1 cellular context compared by ENCODE assay signal in the genomic region with DNA sequence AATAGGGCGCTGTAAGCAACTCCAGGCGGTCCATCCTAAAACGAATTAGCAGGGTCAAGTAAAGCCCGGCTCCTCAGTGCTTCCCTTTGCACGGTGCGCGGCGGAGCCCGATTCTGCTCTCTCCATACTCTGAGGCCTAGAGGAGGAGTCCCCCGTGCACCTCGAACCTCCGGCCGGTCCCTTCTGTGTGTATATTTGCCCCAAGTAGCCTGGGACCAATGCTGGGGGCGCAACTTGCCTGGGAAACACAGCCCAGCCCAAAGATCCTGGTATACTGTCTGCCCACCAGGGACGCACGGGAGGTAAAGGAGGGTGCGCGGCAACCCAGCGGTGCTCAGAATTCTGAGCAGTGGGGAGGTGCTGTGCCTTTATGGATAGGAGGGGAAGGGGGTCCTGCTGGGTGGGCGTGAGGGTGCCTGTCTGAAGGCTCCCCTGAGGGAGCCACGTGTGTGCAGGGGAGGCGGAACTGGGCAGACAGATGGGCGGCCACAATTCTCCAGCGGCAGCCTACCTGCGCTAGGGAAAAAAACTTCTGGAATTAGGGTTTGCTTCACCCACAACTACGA.
TF ChIP-seq lines count a peak whose summit lies in the region.

No MANE protein-coding gene starts in this region.

TF ChIP-seq in K562, 482 proteins besides CTCF, POLR2A, EP300 and RAD21:
- TF ChIP-seq, protein P1, sequence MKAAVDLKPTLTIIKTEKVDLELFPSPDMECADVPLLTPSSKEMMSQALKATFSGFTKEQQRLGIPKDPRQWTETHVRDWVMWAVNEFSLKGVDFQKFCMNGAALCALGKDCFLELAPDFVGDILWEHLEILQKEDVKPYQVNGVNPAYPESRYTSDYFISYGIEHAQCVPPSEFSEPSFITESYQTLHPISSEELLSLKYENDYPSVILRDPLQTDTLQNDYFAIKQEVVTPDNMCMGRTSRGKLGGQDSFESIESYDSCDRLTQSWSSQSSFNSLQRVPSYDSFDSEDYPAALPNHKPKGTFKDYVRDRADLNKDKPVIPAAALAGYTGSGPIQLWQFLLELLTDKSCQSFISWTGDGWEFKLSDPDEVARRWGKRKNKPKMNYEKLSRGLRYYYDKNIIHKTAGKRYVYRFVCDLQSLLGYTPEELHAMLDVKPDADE (conservative IDR thresholded peaks at IDR 0.05; ENCODE audit: control insufficient read depth, low read depth, low read length) = peak; percentile 30; the same call in 1 of the 2 replicates
- TF ChIP-seq HDAC6 (IDR thresholded peaks at IDR 0.05; ENCODE audit: low read depth, low read length) (0 out of 2 replicates have a peak, but pooled peaks have one; percentile 4), SMC3 (conservative IDR thresholded peaks at IDR 0.05; ENCODE audit: insufficient read depth, low read depth, low read length) (0 out of 2 replicates have a peak, but pooled peaks have one; percentile 2), HNRNPLL (IDR thresholded peaks at IDR 0.05; ENCODE audit: low read depth, low read length, poor library complexity, severe bottlenecking) (peak; percentile 2), MBD2 (IDR thresholded peaks at IDR 0.05; ENCODE audit: borderline replicate concordance, low read depth) (no peak), EZH2 (IDR thresholded peaks at IDR 0.05; ENCODE audit: borderline replicate concordance, low read depth, low read length) (0 out of 2 replicates have a peak, but pooled peaks have one; percentile 92), YY1 (IDR thresholded peaks at IDR 0.05; ENCODE audit: borderline replicate concordance in 1 of 3, control insufficient read depth in 1 of 3, extremely low read depth in 1 of 3, insufficient read depth in 3 of 3, insufficient read length in 1 of 3, insufficient replicate concordance in 2 of 3, low read depth in 1 of 3, low read length in 2 of 3) (peak in 1 of 3 experiments; percentile 3), ESRRA (IDR thresholded peaks at IDR 0.05; ENCODE audit: borderline replicate concordance, low read depth) (no peak), SRSF3 (IDR thresholded peaks at IDR 0.05; ENCODE audit: insufficient read depth, low read length) (0 out of 2 replicates have a peak, but pooled peaks have one; percentile 27), MIER1 (IDR thresholded peaks at IDR 0.05; ENCODE audit: low read depth) (0 out of 2 replicates have a peak, but pooled peaks have one; percentile 13), RBM14 (IDR thresholded peaks at IDR 0.05; ENCODE audit: borderline replicate concordance, insufficient read depth, low read depth, low read length) (0 out of 2 replicates have a peak, but pooled peaks have one; percentile 9), NFE2L1 (tag; IDR thresholded peaks at IDR 0.05; ENCODE audit: borderline replicate concordance, low read depth) (no peak)
- TF ChIP-seq, protein P2, sequence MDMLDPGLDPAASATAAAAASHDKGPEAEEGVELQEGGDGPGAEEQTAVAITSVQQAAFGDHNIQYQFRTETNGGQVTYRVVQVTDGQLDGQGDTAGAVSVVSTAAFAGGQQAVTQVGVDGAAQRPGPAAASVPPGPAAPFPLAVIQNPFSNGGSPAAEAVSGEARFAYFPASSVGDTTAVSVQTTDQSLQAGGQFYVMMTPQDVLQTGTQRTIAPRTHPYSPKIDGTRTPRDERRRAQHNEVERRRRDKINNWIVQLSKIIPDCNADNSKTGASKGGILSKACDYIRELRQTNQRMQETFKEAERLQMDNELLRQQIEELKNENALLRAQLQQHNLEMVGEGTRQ (CRISPR knock-in tag; IDR thresholded peaks at IDR 0.05) = 0 out of 2 replicates have a peak, but pooled peaks have one; percentile 6
- TF ChIP-seq, protein P3, sequence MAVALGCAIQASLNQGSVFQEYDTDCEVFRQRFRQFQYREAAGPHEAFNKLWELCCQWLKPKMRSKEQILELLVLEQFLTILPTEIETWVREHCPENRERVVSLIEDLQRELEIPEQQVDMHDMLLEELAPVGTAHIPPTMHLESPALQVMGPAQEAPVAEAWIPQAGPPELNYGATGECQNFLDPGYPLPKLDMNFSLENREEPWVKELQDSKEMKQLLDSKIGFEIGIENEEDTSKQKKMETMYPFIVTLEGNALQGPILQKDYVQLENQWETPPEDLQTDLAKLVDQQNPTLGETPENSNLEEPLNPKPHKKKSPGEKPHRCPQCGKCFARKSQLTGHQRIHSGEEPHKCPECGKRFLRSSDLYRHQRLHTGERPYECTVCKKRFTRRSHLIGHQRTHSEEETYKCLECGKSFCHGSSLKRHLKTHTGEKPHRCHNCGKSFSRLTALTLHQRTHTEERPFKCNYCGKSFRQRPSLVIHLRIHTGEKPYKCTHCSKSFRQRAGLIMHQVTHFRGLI (CRISPR knock-in tag; IDR thresholded peaks at IDR 0.05) = no peak
- TF ChIP-seq, protein P4, sequence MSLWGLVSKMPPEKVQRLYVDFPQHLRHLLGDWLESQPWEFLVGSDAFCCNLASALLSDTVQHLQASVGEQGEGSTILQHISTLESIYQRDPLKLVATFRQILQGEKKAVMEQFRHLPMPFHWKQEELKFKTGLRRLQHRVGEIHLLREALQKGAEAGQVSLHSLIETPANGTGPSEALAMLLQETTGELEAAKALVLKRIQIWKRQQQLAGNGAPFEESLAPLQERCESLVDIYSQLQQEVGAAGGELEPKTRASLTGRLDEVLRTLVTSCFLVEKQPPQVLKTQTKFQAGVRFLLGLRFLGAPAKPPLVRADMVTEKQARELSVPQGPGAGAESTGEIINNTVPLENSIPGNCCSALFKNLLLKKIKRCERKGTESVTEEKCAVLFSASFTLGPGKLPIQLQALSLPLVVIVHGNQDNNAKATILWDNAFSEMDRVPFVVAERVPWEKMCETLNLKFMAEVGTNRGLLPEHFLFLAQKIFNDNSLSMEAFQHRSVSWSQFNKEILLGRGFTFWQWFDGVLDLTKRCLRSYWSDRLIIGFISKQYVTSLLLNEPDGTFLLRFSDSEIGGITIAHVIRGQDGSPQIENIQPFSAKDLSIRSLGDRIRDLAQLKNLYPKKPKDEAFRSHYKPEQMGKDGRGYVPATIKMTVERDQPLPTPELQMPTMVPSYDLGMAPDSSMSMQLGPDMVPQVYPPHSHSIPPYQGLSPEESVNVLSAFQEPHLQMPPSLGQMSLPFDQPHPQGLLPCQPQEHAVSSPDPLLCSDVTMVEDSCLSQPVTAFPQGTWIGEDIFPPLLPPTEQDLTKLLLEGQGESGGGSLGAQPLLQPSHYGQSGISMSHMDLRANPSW (CRISPR knock-in tag; IDR thresholded peaks at IDR 0.05) = peak; percentile 96
- TF ChIP-seq, protein P5, sequence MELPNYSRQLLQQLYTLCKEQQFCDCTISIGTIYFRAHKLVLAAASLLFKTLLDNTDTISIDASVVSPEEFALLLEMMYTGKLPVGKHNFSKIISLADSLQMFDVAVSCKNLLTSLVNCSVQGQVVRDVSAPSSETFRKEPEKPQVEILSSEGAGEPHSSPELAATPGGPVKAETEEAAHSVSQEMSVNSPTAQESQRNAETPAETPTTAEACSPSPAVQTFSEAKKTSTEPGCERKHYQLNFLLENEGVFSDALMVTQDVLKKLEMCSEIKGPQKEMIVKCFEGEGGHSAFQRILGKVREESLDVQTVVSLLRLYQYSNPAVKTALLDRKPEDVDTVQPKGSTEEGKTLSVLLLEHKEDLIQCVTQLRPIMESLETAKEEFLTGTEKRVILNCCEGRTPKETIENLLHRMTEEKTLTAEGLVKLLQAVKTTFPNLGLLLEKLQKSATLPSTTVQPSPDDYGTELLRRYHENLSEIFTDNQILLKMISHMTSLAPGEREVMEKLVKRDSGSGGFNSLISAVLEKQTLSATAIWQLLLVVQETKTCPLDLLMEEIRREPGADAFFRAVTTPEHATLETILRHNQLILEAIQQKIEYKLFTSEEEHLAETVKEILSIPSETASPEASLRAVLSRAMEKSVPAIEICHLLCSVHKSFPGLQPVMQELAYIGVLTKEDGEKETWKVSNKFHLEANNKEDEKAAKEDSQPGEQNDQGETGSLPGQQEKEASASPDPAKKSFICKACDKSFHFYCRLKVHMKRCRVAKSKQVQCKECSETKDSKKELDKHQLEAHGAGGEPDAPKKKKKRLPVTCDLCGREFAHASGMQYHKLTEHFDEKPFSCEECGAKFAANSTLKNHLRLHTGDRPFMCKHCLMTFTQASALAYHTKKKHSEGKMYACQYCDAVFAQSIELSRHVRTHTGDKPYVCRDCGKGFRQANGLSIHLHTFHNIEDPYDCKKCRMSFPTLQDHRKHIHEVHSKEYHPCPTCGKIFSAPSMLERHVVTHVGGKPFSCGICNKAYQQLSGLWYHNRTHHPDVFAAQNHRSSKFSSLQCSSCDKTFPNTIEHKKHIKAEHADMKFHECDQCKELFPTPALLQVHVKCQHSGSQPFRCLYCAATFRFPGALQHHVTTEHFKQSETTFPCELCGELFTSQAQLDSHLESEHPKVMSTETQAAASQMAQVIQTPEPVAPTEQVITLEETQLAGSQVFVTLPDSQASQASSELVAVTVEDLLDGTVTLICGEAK (IDR thresholded peaks at IDR 0.05) = no peak
- TF ChIP-seq, protein P5 (CRISPR knock-in tag; IDR thresholded peaks at IDR 0.05) = peak; percentile 44; the same call in 1 of the 2 replicates
- TF ChIP-seq, protein P6, sequence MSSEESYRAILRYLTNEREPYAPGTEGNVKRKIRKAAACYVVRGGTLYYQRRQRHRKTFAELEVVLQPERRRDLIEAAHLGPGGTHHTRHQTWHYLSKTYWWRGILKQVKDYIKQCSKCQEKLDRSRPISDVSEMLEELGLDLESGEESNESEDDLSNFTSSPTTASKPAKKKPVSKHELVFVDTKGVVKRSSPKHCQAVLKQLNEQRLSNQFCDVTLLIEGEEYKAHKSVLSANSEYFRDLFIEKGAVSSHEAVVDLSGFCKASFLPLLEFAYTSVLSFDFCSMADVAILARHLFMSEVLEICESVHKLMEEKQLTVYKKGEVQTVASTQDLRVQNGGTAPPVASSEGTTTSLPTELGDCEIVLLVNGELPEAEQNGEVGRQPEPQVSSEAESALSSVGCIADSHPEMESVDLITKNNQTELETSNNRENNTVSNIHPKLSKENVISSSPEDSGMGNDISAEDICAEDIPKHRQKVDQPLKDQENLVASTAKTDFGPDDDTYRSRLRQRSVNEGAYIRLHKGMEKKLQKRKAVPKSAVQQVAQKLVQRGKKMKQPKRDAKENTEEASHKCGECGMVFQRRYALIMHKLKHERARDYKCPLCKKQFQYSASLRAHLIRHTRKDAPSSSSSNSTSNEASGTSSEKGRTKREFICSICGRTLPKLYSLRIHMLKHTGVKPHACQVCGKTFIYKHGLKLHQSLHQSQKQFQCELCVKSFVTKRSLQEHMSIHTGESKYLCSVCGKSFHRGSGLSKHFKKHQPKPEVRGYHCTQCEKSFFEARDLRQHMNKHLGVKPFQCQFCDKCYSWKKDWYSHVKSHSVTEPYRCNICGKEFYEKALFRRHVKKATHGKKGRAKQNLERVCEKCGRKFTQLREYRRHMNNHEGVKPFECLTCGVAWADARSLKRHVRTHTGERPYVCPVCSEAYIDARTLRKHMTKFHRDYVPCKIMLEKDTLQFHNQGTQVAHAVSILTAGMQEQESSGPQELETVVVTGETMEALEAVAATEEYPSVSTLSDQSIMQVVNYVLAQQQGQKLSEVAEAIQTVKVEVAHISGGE (CRISPR knock-in tag; IDR thresholded peaks at IDR 0.05) = 0 out of 6 replicates have a peak, but pooled peaks of 1 of the 3 experiments have one; percentile 23
